22 cellular contexts compared by ENCODE assay signal in genomic region chr1:158100498-158100897, GRCh38.
"Had no signal": no experiment of that assay in that cellular context is flagged by ENCODE, and none has a peak within 500 bp of the region (broad histone marks: within the 10 kb centered on the region; RNA-seq: fewer than 3 reads in every experiment).

No MANE protein-coding gene starts in this region.

- FAIRE-seq: HepG2 had no signal

- H3K27ac ChIP-seq: SJCRH30 had no signal

- H3K4me1 ChIP-seq: SJCRH30 had no signal

- H3K4me3 ChIP-seq: MG63, SJCRH30 had no signal

- DNase-seq: IMR-90, Karpas-422, KG1, MG63, NCI-H1092, NCI-H1105 treated with DMSO at 0.1 percent for 48 hours, NCI-H1417 treated with DMSO at 0.1 percent for 48 hours, NCI-H146, NCI-H1930, NCI-H2081, NCI-H2107, NCI-H226, NCI-H446, NCI-H510A, NCI-H524 treated with DMSO at 0.1 percent for 48 hours, NCI-H774, PC-3, SHP77 treated with DMSO at 0.1 percent for 48 hours had no signal

- H3K27me3 ChIP-seq: MG63, SJCRH30 had no signal

- ATAC-seq: HepG2, Panc1, PC-3, SK-N-SH treated with all-trans-retinoic acid at 6 μM for 48 hours had no signal

- H3K9me3 ChIP-seq: MG63, SJCRH30 had no signal
